38 cellular contexts compared by ENCODE assay signal in genomic region chr12:104434129-104434528, GRCh38.
"Had no signal": no experiment of that assay in that cellular context is flagged by ENCODE, and none has a peak within 500 bp of the region (broad histone marks: within the 10 kb centered on the region; RNA-seq: fewer than 3 reads in every experiment).

No MANE protein-coding gene starts in this region.

- H3K27me3 ChIP-seq: adrenal gland, ascending aorta, body of pancreas, brain microvascular endothelial cell, breast epithelium, cardiac muscle cell had no signal

- H3K4me1 Mint-ChIP-seq: activated naive CD8-positive, alpha-beta T cell treated with anti-CD3 and anti-CD28 coated beads for 36 hours; activated naive CD8-positive, alpha-beta T cell treated with anti-CD3 and anti-CD28 coated beads, Interleukin-2, amount 50 U/mL, for 24 hours; activated T-helper 17 cell treated with anti-CD3 and anti-CD28 coated beads, Interleukin-2, amount 50 U/mL, for 72 hours; brain had no signal

- H3K36me3 ChIP-seq: adrenal gland, ascending aorta, brain microvascular endothelial cell, breast epithelium, cardiac muscle cell had no signal

- H3K27me3 Mint-ChIP-seq: activated naive CD8-positive, alpha-beta T cell; activated naive CD8-positive, alpha-beta T cell treated with anti-CD3 and anti-CD28 coated beads for 36 hours; activated naive CD8-positive, alpha-beta T cell treated with anti-CD3 and anti-CD28 coated beads, Interleukin-2, amount 50 U/mL, for 24 hours; central memory CD8-positive, alpha-beta T cell had no signal

- FAIRE-seq: astrocyte, bronchial epithelial cell, colon had no signal

- H3K4me3 ChIP-seq: adrenal gland, ascending aorta, body of pancreas, breast epithelium, cardiac muscle cell had no signal

- H3K9me3 ChIP-seq: adrenal gland, ascending aorta, body of pancreas, breast epithelium had no signal

- H3K27ac ChIP-seq: adrenal gland, ascending aorta, body of pancreas, brain microvascular endothelial cell, breast epithelium, cardiac muscle cell had no signal

- DNase-seq: activated effector memory CD4-positive, alpha-beta T cell treated with anti-CD3 and anti-CD28 coated beads, Interleukin-2, amount 50 U/mL, for 16 hours; activated effector memory CD4-positive, alpha-beta T cell treated with Interleukin-2 at 50 U/mL for 16 hours; activated gamma-delta T cell; activated gamma-delta T cell treated with Interleukin-2 at 50 U/mL for 16 hours; activated naive CD4-positive, alpha-beta T cell; activated naive CD4-positive, alpha-beta T cell treated with anti-CD3 and anti-CD28 coated beads for 36 hours; activated naive CD4-positive, alpha-beta T cell treated with anti-CD3 and anti-CD28 coated beads, Interleukin-2, amount 10 ng/mL, durations not matched to agents 7 days and 5 days; activated naive CD4-positive, alpha-beta T cell treated with Interleukin-2 at 50 U/mL for 16 hours; activated naive CD8-positive, alpha-beta T cell treated with anti-CD3 and anti-CD28 coated beads for 36 hours; activated naive CD8-positive, alpha-beta T cell treated with anti-CD3 and anti-CD28 coated beads, Interleukin-2, amount 10 ng/mL, durations not matched to agents 7 days and 5 days; activated naive CD8-positive, alpha-beta T cell treated with anti-CD3 and anti-CD28 coated beads, Interleukin-2, amount 50 U/mL, for 24 hours; activated T-cell treated with anti-CD3 and anti-CD28 coated beads, Interleukin-2, amount 50 U/mL, for 1 hour; activated T-cell treated with anti-CD3 and anti-CD28 coated beads, Interleukin-2, amount 50 U/mL, for 24 hours; activated T-cell treated with anti-CD3 and anti-CD28 coated beads, Interleukin-2, amount 50 U/mL, for 4 hours; activated T-cell treated with anti-CD3 and anti-CD28 coated beads, Interleukin-2, amount 50 U/mL, for 48 hours; activated T-cell treated with anti-CD3 and anti-CD28 coated beads, Interleukin-2, amount 50 U/mL, for 72 hours; adrenal gland; amniotic stem cell; anterior cingulate cortex; aorta; body of pancreas; brain microvascular endothelial cell; caudate nucleus; central memory CD4-positive, alpha-beta T cell; cerebellar nuclear complex had no signal

- H3K36me3 Mint-ChIP-seq: activated naive CD4-positive, alpha-beta T cell treated with anti-CD3 and anti-CD28 coated beads, Interleukin-2, amount 10 ng/mL, durations not matched to agents 7 days and 5 days; activated naive CD4-positive, alpha-beta T cell treated with anti-CD3 and anti-CD28 coated beads, Interleukin-2, amount 50 U/mL, for 72 hours; activated naive CD8-positive, alpha-beta T cell; activated naive CD8-positive, alpha-beta T cell treated with anti-CD3 and anti-CD28 coated beads for 36 hours; activated naive CD8-positive, alpha-beta T cell treated with anti-CD3 and anti-CD28 coated beads, Interleukin-2, amount 10 ng/mL, durations not matched to agents 7 days and 5 days; brain had no signal

- H3K4me3 Mint-ChIP-seq: activated naive CD4-positive, alpha-beta T cell treated with anti-CD3 and anti-CD28 coated beads for 36 hours; activated naive CD4-positive, alpha-beta T cell treated with anti-CD3 and anti-CD28 coated beads, Interleukin-2, amount 10 ng/mL, durations not matched to agents 7 days and 5 days; activated naive CD8-positive, alpha-beta T cell; activated naive CD8-positive, alpha-beta T cell treated with anti-CD3 and anti-CD28 coated beads for 36 hours; activated naive CD8-positive, alpha-beta T cell treated with anti-CD3 and anti-CD28 coated beads, Interleukin-2, amount 10 ng/mL, durations not matched to agents 7 days and 5 days; activated naive CD8-positive, alpha-beta T cell treated with anti-CD3 and anti-CD28 coated beads, Interleukin-2, amount 50 U/mL, for 24 hours; activated T-cell treated with anti-CD3 and anti-CD28 coated beads, Interleukin-2, amount 50 U/mL, for 24 hours; activated T-cell treated with anti-CD3 and anti-CD28 coated beads, Interleukin-2, amount 50 U/mL, for 4 hours; activated T-cell treated with anti-CD3 and anti-CD28 coated beads, Interleukin-2, amount 50 U/mL, for 72 hours; activated T-helper 1 cell treated with anti-CD3 and anti-CD28 coated beads, Interleukin-12 subunit alpha, Interleukin-12 subunit beta, Interleukin-2, Interleukin-4 antibody, amounts not matched to agents 30 ng/mL and 10 ng/mL and 1 ng/mL, durations not matched to agents 14 hours and 24 hours and 36 hours; activated T-helper 17 cell treated with anti-CD3 and anti-CD28 coated beads, Interleukin-2, amount 50 U/mL, for 72 hours; brain; central memory CD8-positive, alpha-beta T cell had no signal

- H3K4me1 ChIP-seq: adrenal gland, ascending aorta, body of pancreas, breast epithelium had no signal

- H3K27ac Mint-ChIP-seq: activated naive CD4-positive, alpha-beta T cell treated with anti-CD3 and anti-CD28 coated beads for 36 hours; activated naive CD4-positive, alpha-beta T cell treated with anti-CD3 and anti-CD28 coated beads, Interleukin-2, amount 10 ng/mL, durations not matched to agents 7 days and 5 days; activated naive CD4-positive, alpha-beta T cell treated with anti-CD3 and anti-CD28 coated beads, Interleukin-2, amount 50 U/mL, for 72 hours; activated naive CD8-positive, alpha-beta T cell; activated naive CD8-positive, alpha-beta T cell treated with anti-CD3 and anti-CD28 coated beads for 36 hours; activated naive CD8-positive, alpha-beta T cell treated with anti-CD3 and anti-CD28 coated beads, Interleukin-2, amount 10 ng/mL, durations not matched to agents 7 days and 5 days; activated naive CD8-positive, alpha-beta T cell treated with anti-CD3 and anti-CD28 coated beads, Interleukin-2, amount 50 U/mL, for 24 hours; activated T-cell treated with anti-CD3 and anti-CD28 coated beads, Interleukin-2, amount 50 U/mL, for 24 hours; activated T-cell treated with anti-CD3 and anti-CD28 coated beads, Interleukin-2, amount 50 U/mL, for 72 hours; activated T-helper 1 cell treated with anti-CD3 and anti-CD28 coated beads, Interleukin-12 subunit alpha, Interleukin-12 subunit beta, Interleukin-2, Interleukin-4 antibody, amounts not matched to agents 30 ng/mL and 10 ng/mL and 1 ng/mL, durations not matched to agents 14 hours and 24 hours and 36 hours; activated T-helper 17 cell treated with anti-CD3 and anti-CD28 coated beads, Interleukin-2, amount 50 U/mL, for 72 hours; activated T-helper 2 cell treated with anti-CD3 and anti-CD28 coated beads, Interferon-gamma antibody, Interleukin-2, Interleukin-4, amounts not matched to agents 10 μg/mL and 5 μg/mL and 100 μg/mL, durations not matched to agents 14 hours and 24 hours and 36 hours; brain had no signal

- ATAC-seq: activated naive CD4-positive, alpha-beta T cell treated with anti-CD3 and anti-CD28 coated beads, Interleukin-2, amount 50 U/mL, for 72 hours; activated naive CD8-positive, alpha-beta T cell treated with anti-CD3 and anti-CD28 coated beads, Interleukin-2, amount 50 U/mL, for 24 hours; activated T-cell treated with anti-CD3 and anti-CD28 coated beads, Interleukin-2, amount 50 U/mL, for 4 hours; activated T-cell treated with anti-CD3 and anti-CD28 coated beads, Interleukin-2, amount 50 U/mL, for 72 hours; activated T-helper 17 cell treated with anti-CD3 and anti-CD28 coated beads, Interleukin-2, amount 50 U/mL, for 72 hours; body of pancreas had no signal

- H3K9me3 Mint-ChIP-seq: activated naive CD4-positive, alpha-beta T cell treated with anti-CD3 and anti-CD28 coated beads for 36 hours; activated naive CD4-positive, alpha-beta T cell treated with anti-CD3 and anti-CD28 coated beads, Interleukin-2, amount 10 ng/mL, durations not matched to agents 7 days and 5 days; activated naive CD4-positive, alpha-beta T cell treated with anti-CD3 and anti-CD28 coated beads, Interleukin-2, amount 50 U/mL, for 72 hours; activated naive CD8-positive, alpha-beta T cell treated with anti-CD3 and anti-CD28 coated beads for 36 hours; activated naive CD8-positive, alpha-beta T cell treated with anti-CD3 and anti-CD28 coated beads, Interleukin-2, amount 10 ng/mL, durations not matched to agents 7 days and 5 days; activated naive CD8-positive, alpha-beta T cell treated with anti-CD3 and anti-CD28 coated beads, Interleukin-2, amount 50 U/mL, for 24 hours; activated T-cell treated with anti-CD3 and anti-CD28 coated beads, Interleukin-2, amount 50 U/mL, for 24 hours; activated T-cell treated with anti-CD3 and anti-CD28 coated beads, Interleukin-2, amount 50 U/mL, for 4 hours; activated T-cell treated with anti-CD3 and anti-CD28 coated beads, Interleukin-2, amount 50 U/mL, for 72 hours; activated T-helper 1 cell treated with anti-CD3 and anti-CD28 coated beads, Interleukin-12 subunit alpha, Interleukin-12 subunit beta, Interleukin-2, Interleukin-4 antibody, amounts not matched to agents 30 ng/mL and 10 ng/mL and 1 ng/mL, durations not matched to agents 14 hours and 24 hours and 36 hours; activated T-helper 17 cell treated with anti-CD3 and anti-CD28 coated beads, Interleukin-2, amount 50 U/mL, for 72 hours; activated T-helper 2 cell treated with anti-CD3 and anti-CD28 coated beads, Interferon-gamma antibody, Interleukin-2, Interleukin-4, amounts not matched to agents 10 μg/mL and 5 μg/mL and 100 μg/mL, durations not matched to agents 14 hours and 24 hours and 36 hours; brain; central memory CD8-positive, alpha-beta T cell had no signal
